In the genomic region with DNA sequence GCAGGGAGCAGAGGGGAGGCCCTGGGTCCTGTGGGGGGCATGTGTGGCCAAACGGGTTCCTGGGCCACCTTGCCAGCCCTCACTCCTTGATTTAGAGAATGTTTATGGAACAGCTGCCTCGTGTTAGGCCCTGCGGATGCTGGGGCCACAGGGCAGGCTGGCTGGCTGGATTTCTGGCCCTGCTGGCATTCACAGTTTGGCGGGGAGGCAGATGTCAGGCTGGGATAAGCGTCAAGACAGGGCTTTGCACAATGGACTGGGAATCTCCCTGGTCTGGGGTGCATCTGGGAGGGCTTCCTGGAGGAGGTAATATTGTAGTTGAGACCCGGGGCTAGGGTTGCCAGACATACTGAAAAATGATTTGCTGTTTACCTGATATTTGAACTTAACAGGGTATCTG, we compare ENCODE assay signal across 16 cellular contexts. TPM values are rescaled to one million over a fixed set of nuclear protein-coding genes. Genes with fewer than 3 reads are reported as not detected.
A peak's percentile ranks its signal among the peaks of the same experiment; 100 is the strongest.
DNase-seq lines count a peak whose midpoint lies in the region; ATAC-seq and TF ChIP-seq lines count a peak whose summit lies in the region.
"Had no signal": no experiment of that assay in that cellular context is flagged by ENCODE, and none has a peak within 500 bp of the region (broad histone marks: within the 10 kb centered on the region; RNA-seq: fewer than 3 reads in every experiment).

No MANE protein-coding gene starts in this region.

- ATAC-seq in WTC11 = no peak

- intact Hi-C loops in Calu3 (cut with micrococcal nuclease; ENCODE audit: unreplicated experiment) = no loop called here
- intact Hi-C loops in prostate gland (cut with DNase I) = no loop called here
- intact Hi-C loops in lower leg skin (cut with DNase I; ENCODE audit: low total_unique reads) = no loop called here

- CTCF ChIA-PET in Calu3 (lab: Charles Lee) = no interaction called here
- CTCF ChIA-PET in WTC11 (lab: Charles Lee) = interaction anchor here (0.7 to 3.2 kb wide), 8 partner anchors 8 to 57 kb away, joined by 3 to 17 read pairs (median 4); no protein-coding TSS in a partner anchor

- H3K79me2 ChIP-seq in fibroblast of lung (ENCODE audit: control insufficient read depth, insufficient read depth, low read length) = peaks cover 72% of the 10 kb centered on the region

- TF ChIP-seq CTCF in Calu3 (IDR thresholded peaks at IDR 0.05; ENCODE audit: unreplicated experiment) = no peak
- TF ChIP-seq CTCF in WTC11 (IDR thresholded peaks at IDR 0.05) = no peak
- TF ChIP-seq CTCF in fibroblast of lung (conservative IDR thresholded peaks at IDR 0.05 in 1 of 2, IDR thresholded peaks at IDR 0.05 in 1 of 2; ENCODE audit: low read depth in 1 of 2, low read length in 2 of 2) = no peak
- no peak for TF ChIP-seq CTCF in prostate gland (IDR thresholded peaks at IDR 0.05)
- no peak for TF ChIP-seq CTCF in lower leg skin (IDR thresholded peaks at IDR 0.05)

- no peak overlapping the region for H3K27ac Mint-ChIP-seq in Calu3 (ENCODE audit: unreplicated experiment)
- H3K27ac Mint-ChIP-seq in WTC11 = peak overlapping the region; percentile 52
- H3K27ac Mint-ChIP-seq: activated CD4-positive, alpha-beta T cell treated with anti-CD3 and anti-CD28 coated beads, Interleukin-2, amount 10 ng/mL, durations not matched to agents 7 days and 5 days; dendritic cell treated with granulocyte-macrophage colony-stimulating factor and Interleukin-4, amounts not matched to agents 40 ng/mL and 50 ng/mL, for 4 days had no signal

- 28% methylated on average over 6 of the region's 6 CpGs for whole genome bisulfite sequencing in prostate gland
- 42 to 67% methylated on average over 5 to 6 of the region's 6 CpGs for whole genome bisulfite sequencing in lower leg skin, 2 donors

- peak overlapping the region; percentile 73 for H3K4me3 Mint-ChIP-seq in Calu3 (ENCODE audit: low read depth, unreplicated experiment)
- H3K4me3 Mint-ChIP-seq in WTC11 = no peak overlapping the region
- H3K4me3 Mint-ChIP-seq: activated CD4-positive, alpha-beta T cell treated with anti-CD3 and anti-CD28 coated beads, Interleukin-2, amount 10 ng/mL, durations not matched to agents 7 days and 5 days; CD14-positive monocyte; dendritic cell treated with granulocyte-macrophage colony-stimulating factor and Interleukin-4, amounts not matched to agents 40 ng/mL and 50 ng/mL, for 4 days had no signal

- H4K20me1 ChIP-seq in fibroblast of lung (ENCODE audit: control insufficient read depth, extremely low read depth, insufficient read depth, low read length) = no peaks in the 10 kb centered on the region

- peak overlapping the region; percentile 45 for H3K9ac ChIP-seq in fibroblast of lung (ENCODE audit: insufficient read depth, low read length)

- DNase-seq in Calu3 (no peak), WTC11 (ENCODE audit: low spot score) (no peak), fibroblast of lung (ENCODE audit: low read depth in 2 of 2) (peak in 1 of 2 donors; percentile 47), prostate gland (ENCODE audit: low spot score) (no peak), lower leg skin (ENCODE audit: low spot score in 2 of 2) (no peak), SIG-M5 treated with dmso at 0.1 percent for 504 hours (lab: John Stamatoyannopoulos, UW; ENCODE audit: unreplicated experiment) (no peak), hippocampal formation (lab: John Stamatoyannopoulos, UW) (no peak)
- DNase-seq in activated CD4-positive, CD25-positive, alpha-beta regulatory T cell (lab: John Stamatoyannopoulos, UW) = no peak
- DNase-seq: activated CD4-positive, alpha-beta T cell treated with anti-CD3 and anti-CD28 coated beads, Interleukin-2, amount 10 ng/mL, durations not matched to agents 7 days and 5 days; heart left ventricle; midbrain; NCI-H1092; small intestine; SW 1271 had no signal

- TF ChIP-seq POLR2A in prostate gland (IDR thresholded peaks at IDR 0.05) (no peak), lower leg skin (IDR thresholded peaks at IDR 0.05) (no peak)

- POLR2A ChIA-PET in WTC11 (lab: Charles Lee) = no interaction called here

- no peaks in the 10 kb centered on the region for H3K27me3 ChIP-seq in fibroblast of lung (ENCODE audit: control insufficient read depth, insufficient read depth, low read length)
- H3K27me3 ChIP-seq in prostate gland (replicated peaks; ENCODE audit: insufficient read depth) = no peaks in the 10 kb centered on the region
- H3K27me3 ChIP-seq: heart left ventricle had no signal

- peaks cover 7% of the 10 kb centered on the region for H3K36me3 Mint-ChIP-seq in Calu3 (ENCODE audit: insufficient read depth, unreplicated experiment)
- no peaks in the 10 kb centered on the region for H3K36me3 Mint-ChIP-seq in WTC11
- H3K36me3 Mint-ChIP-seq: CD14-positive monocyte had no signal

- H3K27ac ChIP-seq in fibroblast of lung (ENCODE audit: insufficient read depth, low read length) = peak overlapping the region; percentile 74
- H3K27ac ChIP-seq in prostate gland = peak overlapping the region; percentile 75 to 83

- H3K4me3 ChIP-seq in fibroblast of lung (replicated peaks in 1 of 4; ENCODE audit: control extremely low read depth in 1 of 4, insufficient read depth in 1 of 4, low read depth in 3 of 4, low read length in 4 of 4) (peak overlapping the region in 1 of 4 experiments; percentile 22), prostate gland (no peak overlapping the region), lower leg skin (ENCODE audit: low read depth, poor library complexity, severe bottlenecking) (no peak overlapping the region)

- H2AFZ ChIP-seq in fibroblast of lung (ENCODE audit: low read length) = no peak overlapping the region

- H3K4me2 ChIP-seq in fibroblast of lung (ENCODE audit: extremely low read depth, insufficient read depth, low read length) = peak overlapping the region; percentile 75

- H3K27me3 Mint-ChIP-seq in Calu3 (ENCODE audit: unreplicated experiment) = no peaks in the 10 kb centered on the region
- H3K27me3 Mint-ChIP-seq in WTC11 (ENCODE audit: low read depth) = no peaks in the 10 kb centered on the region
- H3K27me3 Mint-ChIP-seq: activated CD4-positive, alpha-beta T cell treated with anti-CD3 and anti-CD28 coated beads, Interleukin-2, amount 10 ng/mL, durations not matched to agents 7 days and 5 days had no signal

- H3K9me3 Mint-ChIP-seq in Calu3 (ENCODE audit: low read depth, unreplicated experiment) (no peaks in the 10 kb centered on the region), WTC11 (no peaks in the 10 kb centered on the region)
- H3K9me3 Mint-ChIP-seq: activated CD4-positive, alpha-beta T cell treated with anti-CD3 and anti-CD28 coated beads, Interleukin-2, amount 10 ng/mL, durations not matched to agents 7 days and 5 days; CD14-positive monocyte; dendritic cell treated with granulocyte-macrophage colony-stimulating factor and Interleukin-4, amounts not matched to agents 40 ng/mL and 50 ng/mL, for 4 days had no signal

- no TSS peak for BruUV-seq in Calu3 (replicated peaks; lab: Mats Ljungman, UMichigan)

- H3K4me1 Mint-ChIP-seq in Calu3 (ENCODE audit: low read depth, unreplicated experiment) (peaks cover 23% of the 10 kb centered on the region), WTC11 (peaks cover 31% of the 10 kb centered on the region)
- H3K4me1 Mint-ChIP-seq: activated CD4-positive, alpha-beta T cell treated with anti-CD3 and anti-CD28 coated beads, Interleukin-2, amount 10 ng/mL, durations not matched to agents 7 days and 5 days had no signal

- H3K4me1 ChIP-seq in fibroblast of lung (ENCODE audit: control insufficient read depth, extremely low read depth, insufficient read depth, low read length) = peaks cover 33% of the 10 kb centered on the region
- peaks cover 6% of the 10 kb centered on the region for H3K4me1 ChIP-seq in prostate gland (replicated peaks)

- H3K36me3 ChIP-seq in fibroblast of lung (ENCODE audit: control insufficient read depth, insufficient read depth, low read length) (no peaks in the 10 kb centered on the region), prostate gland (no peaks in the 10 kb centered on the region)
- H3K36me3 ChIP-seq: heart left ventricle had no signal

- no peaks in the 10 kb centered on the region for H3K9me3 ChIP-seq in fibroblast of lung (ENCODE audit: control insufficient read depth, insufficient read depth, low read depth, low read length)
- H3K9me3 ChIP-seq in prostate gland = no peaks in the 10 kb centered on the region
- H3K9me3 ChIP-seq: heart left ventricle had no signal

TF ChIP-seq in WTC11, 78 proteins besides CTCF, POLR2A, EP300 and RAD21 (continues in another document):
- TF ChIP-seq MAX (CRISPR knock-in tag; IDR thresholded peaks at IDR 0.05) (no peak), AR (CRISPR knock-in tag; IDR thresholded peaks at IDR 0.05) (no peak), IRF2 (CRISPR knock-in tag; IDR thresholded peaks at IDR 0.05; ENCODE audit: borderline replicate concordance, low read depth) (no peak)

RNA-seq across cellular contexts. Expression of gene NCS1, which starts 13.8 kb away (rescaled TPM):
- total RNA-seq in Calu3 (2022) (14.4 and 16.1 TPM in 2 replicates), WTC11 (2021) (31.8 to 32.6 TPM (median 32.4 TPM) in 3 replicates), fibroblast of lung (37.5 and 52.0 TPM in 2 replicates), prostate gland (10 to 100 TPM; 19.1 to 28.5 TPM), lower leg skin (10 to 100 TPM; 14.4 to 25.2 (median 20.7) TPM)
- polyA plus RNA-seq in fibroblast of lung = 44.9 and 89.4 TPM in 2 replicates
- polyA plus RNA-seq in fibroblast of lung (2012) = 37.5 and 69.5 TPM in 2 replicates
- 57.6 and 107 TPM in 2 replicates for polyA minus RNA-seq in fibroblast of lung (ENCODE audit: low replicate concordance)
- polyA plus RNA-seq: CD14-positive monocyte had no signal
